Comparison of ENCODE assay signal across 24 cellular contexts in genomic region chr3:105223815-105224214, GRCh38.
"Had no signal": no experiment of that assay in that cellular context is flagged by ENCODE, and none has a peak within 500 bp of the region (broad histone marks: within the 10 kb centered on the region; RNA-seq: fewer than 3 reads in every experiment).

No MANE protein-coding gene starts in this region.

- ATAC-seq: effector memory CD8-positive, alpha-beta T cell; esophagus mucosa; foreskin keratinocyte; gastrocnemius medialis; gastroesophageal sphincter; heart left ventricle; heart right ventricle had no signal

- H3K9me3 ChIP-seq: colonic mucosa, gastrocnemius medialis had no signal

- DNase-seq: colonic mucosa; cortex of kidney; dermis blood vessel endothelial cell; dorsolateral prefrontal cortex; effector CD4-positive, alpha-beta T cell; effector CD8-positive, alpha-beta T cell; effector memory CD4-positive, alpha-beta T cell; effector memory CD8-positive, alpha-beta T cell; endodermal cell; erythroblast; esophagus squamous epithelium; foreskin fibroblast; foreskin keratinocyte; foreskin melanocyte; gastrocnemius medialis; glutamatergic neuron; head of caudate nucleus; heart left ventricle; heart right ventricle had no signal

- H3K27ac ChIP-seq: colonic mucosa, coronary artery, dorsolateral prefrontal cortex, epithelial cell of prostate, esophagus muscularis mucosa, esophagus squamous epithelium, foreskin keratinocyte, gastrocnemius medialis, gastroesophageal sphincter, heart left ventricle, heart right ventricle had no signal

- H3K4me3 ChIP-seq: colonic mucosa, coronary artery, dorsolateral prefrontal cortex, esophagus muscularis mucosa, esophagus squamous epithelium, gastrocnemius medialis, gastroesophageal sphincter, heart left ventricle, heart right ventricle had no signal

- H3K27me3 ChIP-seq: colonic mucosa, dorsolateral prefrontal cortex, esophagus muscularis mucosa, esophagus squamous epithelium, foreskin keratinocyte, gastrocnemius medialis, gastroesophageal sphincter, heart left ventricle, heart right ventricle had no signal

- H3K36me3 ChIP-seq: colonic mucosa, esophagus muscularis mucosa, esophagus squamous epithelium, gastrocnemius medialis, gastroesophageal sphincter, heart left ventricle, heart right ventricle had no signal

- H3K4me1 ChIP-seq: colonic mucosa, esophagus muscularis mucosa, esophagus squamous epithelium, foreskin keratinocyte, gastrocnemius medialis, gastroesophageal sphincter, heart left ventricle, heart right ventricle had no signal
